In genomic region chr1:214427871-214428277, GRCh38 we compare ENCODE assay signal across 9 cellular contexts.
A peak's percentile ranks its signal among the peaks of the same experiment; 100 is the strongest.
DNase-seq lines count a peak whose midpoint lies in the region; ATAC-seq and TF ChIP-seq lines count a peak whose summit lies in the region.
"Had no signal": no experiment of that assay in that cellular context is flagged by ENCODE, and none has a peak within 500 bp of the region (broad histone marks: within the 10 kb centered on the region; RNA-seq: fewer than 3 reads in every experiment).

No MANE protein-coding gene starts in this region.

- H3K4me3 Mint-ChIP-seq in MCF 10A (ENCODE audit: unreplicated experiment) = peak overlapping the region; percentile 15
- peak overlapping the region; percentile 25 for H3K4me3 Mint-ChIP-seq in activated T-cell treated with anti-CD3 and anti-CD28 coated beads, Interleukin-2, amount 50 U/mL, for 4 hours
- peak overlapping the region; percentile 38 for H3K4me3 Mint-ChIP-seq in stimulated activated effector memory CD8-positive, alpha-beta T cell treated with anti-CD3 and anti-CD28 coated beads, Interleukin-12 subunit alpha, Interleukin-12 subunit beta, amount 100 ng/mL, for 72 hours
- H3K4me3 Mint-ChIP-seq: nephron had no signal

- peak overlapping the region; percentile 22 for H3K4me2 ChIP-seq in PC-9

- no peaks in the 10 kb centered on the region for H3K9me2 ChIP-seq in PC-9 (ENCODE audit: insufficient read depth)

- no peaks in the 10 kb centered on the region for H3K36me3 ChIP-seq in breast epithelium
- no peaks in the 10 kb centered on the region for H3K36me3 ChIP-seq in PC-9 (ENCODE audit: low read depth)

- peaks cover 25% of the 10 kb centered on the region for H3K36me3 Mint-ChIP-seq in MCF 10A (ENCODE audit: insufficient read depth, unreplicated experiment)
- no peaks in the 10 kb centered on the region for H3K36me3 Mint-ChIP-seq in activated T-cell treated with anti-CD3 and anti-CD28 coated beads, Interleukin-2, amount 50 U/mL, for 4 hours (ENCODE audit: insufficient read depth)
- no peaks in the 10 kb centered on the region for H3K36me3 Mint-ChIP-seq in stimulated activated effector memory CD8-positive, alpha-beta T cell treated with anti-CD3 and anti-CD28 coated beads, Interleukin-12 subunit alpha, Interleukin-12 subunit beta, amount 100 ng/mL, for 72 hours

- TF ChIP-seq POLR2A in breast epithelium (IDR thresholded peaks at IDR 0.05) = no peak

- no peaks in the 10 kb centered on the region for H3K79me2 ChIP-seq in PC-9 (ENCODE audit: low read depth)

- H3K27ac ChIP-seq in breast epithelium = peak overlapping the region in 1 of 2 donors; percentile 20
- peak overlapping the region; percentile 13; the same call in 1 of the 2 replicates for H3K27ac ChIP-seq in PC-9

- H3K4me3 ChIP-seq in breast epithelium (no peak overlapping the region), PC-9 (no peak overlapping the region)

- intact Hi-C loops in MCF 10A (cut with micrococcal nuclease) (loop anchor here (1.0 to 10.0 kb wide), 2 partner anchors 11 to 47 kb away; no protein-coding TSS in a partner anchor), breast epithelium (cut with DNase I; ENCODE audit: low total_unique reads) (no loop called here), PC-9 (cut with micrococcal nuclease; ENCODE audit: unreplicated experiment) (loop anchor here (1.0 to 2.0 kb wide), 2 partner anchors 11 to 89 kb away; no protein-coding TSS in a partner anchor)

- CTCF ChIA-PET in MCF 10A (lab: Yijun Ruan, JAX) (interaction anchor here (0.6 to 1.5 kb wide), 15 partner anchors 10 to 1269 kb away, joined by 3 to 10 read pairs (median 4); no protein-coding TSS in a partner anchor), PC-9 (lab: Charles Lee) (interaction anchor here (1.0 kb wide), 1 partner anchor 78 kb away, joined by 3 read pairs; no protein-coding TSS in a partner anchor)

- POLR2A ChIA-PET in MCF 10A (lab: Yijun Ruan, JAX) (interaction anchor here (0.6 to 3.4 kb wide), 29 partner anchors 11 to 1053 kb away, joined by 3 to 79 read pairs (median 5); partner anchors contain the start of gene PTPN14), PC-9 (lab: Charles Lee; ENCODE audit: unreplicated experiment) (no interaction called here)

- BruUV-seq in MCF 10A (replicated peaks; lab: Mats Ljungman, UMichigan) (no TSS peak), PC-9 (replicated peaks; lab: Mats Ljungman, UMichigan) (no TSS peak)

- peaks cover 63% of the 10 kb centered on the region for H3K4me1 Mint-ChIP-seq in MCF 10A (ENCODE audit: insufficient read depth, unreplicated experiment)
- H3K4me1 Mint-ChIP-seq in activated T-cell treated with anti-CD3 and anti-CD28 coated beads, Interleukin-2, amount 50 U/mL, for 4 hours (ENCODE audit: low read depth) = peaks cover 24% of the 10 kb centered on the region
- H3K4me1 Mint-ChIP-seq in stimulated activated effector memory CD8-positive, alpha-beta T cell treated with anti-CD3 and anti-CD28 coated beads, Interleukin-12 subunit alpha, Interleukin-12 subunit beta, amount 100 ng/mL, for 72 hours = peaks cover 19% of the 10 kb centered on the region

- no peaks in the 10 kb centered on the region for H3K9me3 ChIP-seq in breast epithelium
- H3K9me3 ChIP-seq in PC-9 (ENCODE audit: insufficient read depth, low read depth) = no peaks in the 10 kb centered on the region

- H2AFZ ChIP-seq in PC-9 = no peak overlapping the region

- TF ChIP-seq CTCF in MCF 10A (IDR thresholded peaks at IDR 0.05; ENCODE audit: unreplicated experiment) (no peak), breast epithelium (IDR thresholded peaks at IDR 0.05) (no peak), PC-9 (conservative IDR thresholded peaks at IDR 0.05) (no peak)

- H3K27me3 Mint-ChIP-seq in MCF 10A (ENCODE audit: insufficient read depth, unreplicated experiment) = no peaks in the 10 kb centered on the region
- no peaks in the 10 kb centered on the region for H3K27me3 Mint-ChIP-seq in activated T-cell treated with anti-CD3 and anti-CD28 coated beads, Interleukin-2, amount 50 U/mL, for 4 hours (ENCODE audit: low read depth)

- peak overlapping the region; percentile 82 for H3K27ac Mint-ChIP-seq in MCF 10A (ENCODE audit: low read depth, unreplicated experiment)
- peak overlapping the region; percentile 90 for H3K27ac Mint-ChIP-seq in stimulated activated effector memory CD8-positive, alpha-beta T cell treated with anti-CD3 and anti-CD28 coated beads, Interleukin-12 subunit alpha, Interleukin-12 subunit beta, amount 100 ng/mL, for 72 hours
- H3K27ac Mint-ChIP-seq: nephron had no signal

- H3K27me3 ChIP-seq in breast epithelium = no peaks in the 10 kb centered on the region
- no peaks in the 10 kb centered on the region for H3K27me3 ChIP-seq in PC-9 (ENCODE audit: insufficient read depth, low read depth)

- no peaks in the 10 kb centered on the region for H3K4me1 ChIP-seq in breast epithelium
- H3K4me1 ChIP-seq in PC-9 (replicated peaks; ENCODE audit: insufficient read depth) = peaks cover 11% of the 10 kb centered on the region

- ATAC-seq in HG03060 (IDR thresholded peaks at IDR 0.05; ENCODE audit: low read depth, unreplicated experiment) = peak; percentile 87
- ATAC-seq in activated T-cell treated with anti-CD3 and anti-CD28 coated beads, Interleukin-2, amount 50 U/mL, for 4 hours = peak; percentile 94 to 97
- ATAC-seq in stimulated activated effector memory CD8-positive, alpha-beta T cell treated with anti-CD3 and anti-CD28 coated beads, Interleukin-12 subunit alpha, Interleukin-12 subunit beta, amount 100 ng/mL, for 72 hours = peak; percentile 100

- H3K9me3 Mint-ChIP-seq in MCF 10A (ENCODE audit: unreplicated experiment) = no peaks in the 10 kb centered on the region
- H3K9me3 Mint-ChIP-seq in activated T-cell treated with anti-CD3 and anti-CD28 coated beads, Interleukin-2, amount 50 U/mL, for 4 hours = no peaks in the 10 kb centered on the region
- no peaks in the 10 kb centered on the region for H3K9me3 Mint-ChIP-seq in stimulated activated effector memory CD8-positive, alpha-beta T cell treated with anti-CD3 and anti-CD28 coated beads, Interleukin-12 subunit alpha, Interleukin-12 subunit beta, amount 100 ng/mL, for 72 hours
- H3K9me3 Mint-ChIP-seq: nephron had no signal

- no peaks in the 10 kb centered on the region for H3F3A ChIP-seq in PC-9 (ENCODE audit: insufficient read depth, low read depth)

- DNase-seq in MCF 10A (ENCODE audit: unreplicated experiment) (peak; percentile 97), breast epithelium (ENCODE audit: low spot score in 2 of 2) (no peak), PC-9 (peak; percentile 40 to 58), islet precursor cell (peak; percentile 90), OCI-M2 (lab: John Stamatoyannopoulos, UW; ENCODE audit: unreplicated experiment) (no peak)
- peak; percentile 14 for DNase-seq in activated T-cell treated with anti-CD3 and anti-CD28 coated beads, Interleukin-2, amount 50 U/mL, for 4 hours
- peak; percentile 38 to 77 for DNase-seq in stimulated activated effector memory CD8-positive, alpha-beta T cell treated with anti-CD3 and anti-CD28 coated beads, Interleukin-12 subunit alpha, Interleukin-12 subunit beta, amount 100 ng/mL, for 72 hours (ENCODE audit: low spot score in 2 of 2)

- no peaks in the 10 kb centered on the region for H4K20me1 ChIP-seq in PC-9 (ENCODE audit: insufficient read depth)

Comparison
In these comparisons a context has a peak if more than half of its experiments do, and no peak if none do; other contexts are left out.
1. DNase-seq: peak in MCF 10A (single experiment), PC-9 (2 of 2), activated T-cell treated with anti-CD3 and anti-CD28 coated beads, Interleukin-2, amount 50 U/mL, for 4 hours (single experiment), islet precursor cell (single experiment) and stimulated activated effector memory CD8-positive, alpha-beta T cell treated with anti-CD3 and anti-CD28 coated beads, Interleukin-12 subunit alpha, Interleukin-12 subunit beta, amount 100 ng/mL, for 72 hours (2 of 2); none in breast epithelium (0 of 2) and OCI-M2 (single experiment).
2. Peak in every context shown above with its lines, with median percentiles within 50 percentile points of each other: H3K4me3 Mint-ChIP-seq and ATAC-seq.